In the genomic region with DNA sequence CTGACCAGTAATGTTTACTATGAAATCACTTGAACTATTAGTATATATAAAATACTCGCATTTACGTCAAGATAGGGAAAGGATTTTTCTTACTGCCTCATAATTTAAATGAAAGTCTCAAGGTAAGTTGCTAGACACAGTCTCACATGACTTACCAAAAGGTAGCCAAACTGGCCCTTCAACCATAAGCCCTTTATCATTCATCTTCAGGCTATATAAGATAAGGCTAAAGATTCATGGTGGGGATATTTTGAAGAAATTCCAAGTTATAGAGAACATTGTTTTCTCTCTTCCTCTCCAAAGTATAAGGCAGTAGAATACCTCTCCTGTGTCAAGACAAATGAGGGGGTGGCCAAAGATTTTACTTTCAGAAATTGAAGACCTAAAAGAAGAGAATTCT, we compare ENCODE assay signal across 3 cellular contexts.
"Had no signal": no experiment of that assay in that cellular context is flagged by ENCODE, and none has a peak within 500 bp of the region (broad histone marks: within the 10 kb centered on the region; RNA-seq: fewer than 3 reads in every experiment).

No MANE protein-coding gene starts in this region.

- DNase-seq: GDM1, GF-D8 had no signal

- H3K4me3 ChIP-seq: GM12878 had no signal
